ENCODE assay signal across 10 cellular contexts in genomic region chr10:15459218-15459617, GRCh38.
"Had no signal": no experiment of that assay in that cellular context is flagged by ENCODE, and none has a peak within 500 bp of the region (broad histone marks: within the 10 kb centered on the region; RNA-seq: fewer than 3 reads in every experiment).

No MANE protein-coding gene starts in this region.

- H3K9me3 ChIP-seq: HAP-1 had no signal

- H2AFZ ChIP-seq: GM23248 had no signal

- H3K4me2 ChIP-seq: KMS-11 had no signal

- H3K4me3 ChIP-seq: GM23248, HAP-1 had no signal

- H3K9ac ChIP-seq: GM23248, KMS-11 had no signal

- ATAC-seq: HCT116 had no signal

- H3K27ac ChIP-seq: GM23248, HL-60, KMS-11 had no signal

- H3K4me1 ChIP-seq: HAP-1 had no signal

- DNase-seq: GM23248, GOT3, H7, HFFc6, IMR-90, KBM-7 had no signal

- H3K36me3 ChIP-seq: HAP-1 had no signal
